1 cellular context compared by ENCODE assay signal in the genomic region with DNA sequence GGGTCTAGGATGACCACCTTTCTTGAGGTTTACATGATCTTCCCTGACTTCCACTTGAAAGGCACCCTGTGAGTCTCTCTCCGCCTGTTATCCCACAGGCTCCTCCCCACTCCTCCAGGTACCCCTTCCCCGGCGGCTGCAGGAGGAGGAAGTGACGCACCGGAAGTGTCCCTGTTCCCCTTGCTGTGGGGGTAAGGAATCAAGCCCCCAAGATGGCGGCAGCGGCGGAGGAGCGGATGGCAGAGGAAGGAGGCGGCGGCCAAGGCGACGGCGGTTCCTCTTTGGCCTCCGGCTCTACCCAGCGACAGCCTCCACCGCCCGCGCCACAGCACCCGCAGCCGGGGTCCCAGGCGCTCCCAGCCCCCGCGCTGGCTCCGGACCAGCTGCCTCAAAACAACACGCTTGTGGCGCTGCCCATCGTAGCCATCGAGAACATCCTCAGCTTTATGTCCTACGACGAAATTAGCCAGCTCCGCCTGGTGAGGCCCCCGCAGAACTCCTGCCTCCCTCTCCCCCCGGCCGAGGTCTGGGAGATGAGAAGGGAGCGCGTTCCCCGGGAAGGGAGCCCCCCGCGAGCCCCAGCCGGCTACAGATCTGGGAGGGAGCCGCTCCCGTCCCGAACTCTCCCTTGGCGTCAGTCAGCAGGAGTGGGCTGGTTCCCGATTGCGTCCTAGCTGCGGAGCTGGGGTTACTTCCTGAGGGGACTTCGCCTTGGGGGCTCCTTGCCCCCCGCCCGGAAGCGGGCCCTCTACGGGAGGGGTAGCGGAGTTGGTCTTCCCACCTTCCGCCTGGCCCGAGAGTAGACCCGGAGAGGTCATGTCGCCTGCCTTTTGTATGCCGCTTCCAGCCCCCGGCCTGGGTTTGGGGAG.
TF ChIP-seq lines count a peak whose summit lies in the region.

A gene with protein sequence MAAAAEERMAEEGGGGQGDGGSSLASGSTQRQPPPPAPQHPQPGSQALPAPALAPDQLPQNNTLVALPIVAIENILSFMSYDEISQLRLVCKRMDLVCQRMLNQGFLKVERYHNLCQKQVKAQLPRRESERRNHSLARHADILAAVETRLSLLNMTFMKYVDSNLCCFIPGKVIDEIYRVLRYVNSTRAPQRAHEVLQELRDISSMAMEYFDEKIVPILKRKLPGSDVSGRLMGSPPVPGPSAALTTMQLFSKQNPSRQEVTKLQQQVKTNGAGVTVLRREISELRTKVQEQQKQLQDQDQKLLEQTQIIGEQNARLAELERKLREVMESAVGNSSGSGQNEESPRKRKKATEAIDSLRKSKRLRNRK (plus strand): TSS at position 194 of the 869 bp plus-strand sequence. CDS start 19 bp downstream, at position 213.

TF ChIP-seq in HepG2, 621 proteins besides CTCF, POLR2A, EP300 and RAD21 (continued from another document and continues in another):
- TF ChIP-seq, protein P1, sequence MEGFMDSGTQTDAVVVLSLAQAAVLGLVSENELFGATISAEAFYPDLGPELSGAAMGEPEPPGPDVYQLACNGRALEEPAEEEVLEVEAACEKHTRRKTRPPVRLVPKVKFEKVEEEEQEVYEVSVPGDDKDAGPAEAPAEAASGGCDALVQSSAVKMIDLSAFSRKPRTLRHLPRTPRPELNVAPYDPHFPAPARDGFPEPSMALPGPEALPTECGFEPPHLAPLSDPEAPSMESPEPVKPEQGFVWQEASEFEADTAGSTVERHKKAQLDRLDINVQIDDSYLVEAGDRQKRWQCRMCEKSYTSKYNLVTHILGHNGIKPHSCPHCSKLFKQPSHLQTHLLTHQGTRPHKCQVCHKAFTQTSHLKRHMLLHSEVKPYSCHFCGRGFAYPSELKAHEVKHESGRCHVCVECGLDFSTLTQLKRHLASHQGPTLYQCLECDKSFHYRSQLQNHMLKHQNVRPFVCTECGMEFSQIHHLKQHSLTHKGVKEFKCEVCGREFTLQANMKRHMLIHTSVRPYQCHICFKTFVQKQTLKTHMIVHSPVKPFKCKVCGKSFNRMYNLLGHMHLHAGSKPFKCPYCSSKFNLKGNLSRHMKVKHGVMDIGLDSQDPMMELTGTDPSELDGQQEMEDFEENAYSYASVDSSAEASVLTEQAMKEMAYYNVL (CRISPR knock-in tag; IDR thresholded peaks at IDR 0.05; ENCODE audit: borderline replicate concordance) = no peak
- TF ChIP-seq ATF1 (CRISPR knock-in tag; IDR thresholded peaks at IDR 0.05) (peak; percentile 88), ZNF775 (CRISPR knock-in tag; IDR thresholded peaks at IDR 0.05; ENCODE audit: borderline replicate concordance) (no peak), ZBTB1 (CRISPR knock-in tag; IDR thresholded peaks at IDR 0.05; ENCODE audit: borderline replicate concordance) (no peak), PAF1 (CRISPR knock-in tag; IDR thresholded peaks at IDR 0.05) (no peak), ELF3 (CRISPR knock-in tag; IDR thresholded peaks at IDR 0.05) (peak; percentile 55), SP140L (CRISPR knock-in tag; IDR thresholded peaks at IDR 0.05; ENCODE audit: borderline replicate concordance) (no peak), ZNF34 (CRISPR knock-in tag; IDR thresholded peaks at IDR 0.05; ENCODE audit: borderline replicate concordance) (no peak), LCORL (IDR thresholded peaks at IDR 0.05) (no peak), LCORL (CRISPR knock-in tag; IDR thresholded peaks at IDR 0.05) (no peak), SYNCRIP (IDR thresholded peaks at IDR 0.05; ENCODE audit: insufficient read depth, low read depth, low read length) (no peak), ARNT (IDR thresholded peaks at IDR 0.05) (no peak), CENPT (CRISPR knock-in tag; IDR thresholded peaks at IDR 0.05; ENCODE audit: low read depth) (no peak), ZNF816 (CRISPR knock-in tag; IDR thresholded peaks at IDR 0.05; ENCODE audit: borderline replicate concordance) (0 out of 2 replicates have a peak, but pooled peaks have one; percentile 28), ZNF335 (CRISPR knock-in tag; IDR thresholded peaks at IDR 0.05) (peak; percentile 96), ZNF629 (CRISPR knock-in tag; conservative IDR thresholded peaks at IDR 0.05) (no peak), SATB2 (CRISPR knock-in tag; IDR thresholded peaks at IDR 0.05) (no peak), ERF (CRISPR knock-in tag; IDR thresholded peaks at IDR 0.05) (peak; percentile 80), ZNF343 (CRISPR knock-in tag; IDR thresholded peaks at IDR 0.05) (no peak), SP1 (IDR thresholded peaks at IDR 0.05) (no peak), SP1 (CRISPR knock-in tag; IDR thresholded peaks at IDR 0.05) (peak; percentile 67), POGZ (CRISPR knock-in tag; IDR thresholded peaks at IDR 0.05) (peak; percentile 87), RBM39 (IDR thresholded peaks at IDR 0.05; ENCODE audit: low read depth, low read length, poor library complexity, severe bottlenecking) (peak; percentile 82)
- TF ChIP-seq, protein P2, sequence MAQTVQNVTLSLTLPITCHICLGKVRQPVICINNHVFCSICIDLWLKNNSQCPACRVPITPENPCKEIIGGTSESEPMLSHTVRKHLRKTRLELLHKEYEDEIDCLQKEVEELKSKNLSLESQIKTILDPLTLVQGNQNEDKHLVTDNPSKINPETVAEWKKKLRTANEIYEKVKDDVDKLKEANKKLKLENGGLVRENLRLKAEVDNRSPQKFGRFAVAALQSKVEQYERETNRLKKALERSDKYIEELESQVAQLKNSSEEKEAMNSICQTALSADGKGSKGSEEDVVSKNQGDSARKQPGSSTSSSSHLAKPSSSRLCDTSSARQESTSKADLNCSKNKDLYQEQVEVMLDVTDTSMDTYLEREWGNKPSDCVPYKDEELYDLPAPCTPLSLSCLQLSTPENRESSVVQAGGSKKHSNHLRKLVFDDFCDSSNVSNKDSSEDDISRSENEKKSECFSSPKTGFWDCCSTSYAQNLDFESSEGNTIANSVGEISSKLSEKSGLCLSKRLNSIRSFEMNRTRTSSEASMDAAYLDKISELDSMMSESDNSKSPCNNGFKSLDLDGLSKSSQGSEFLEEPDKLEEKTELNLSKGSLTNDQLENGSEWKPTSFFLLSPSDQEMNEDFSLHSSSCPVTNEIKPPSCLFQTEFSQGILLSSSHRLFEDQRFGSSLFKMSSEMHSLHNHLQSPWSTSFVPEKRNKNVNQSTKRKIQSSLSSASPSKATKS (CRISPR knock-in tag; IDR thresholded peaks at IDR 0.05) = no peak
- TF ChIP-seq, protein P3, sequence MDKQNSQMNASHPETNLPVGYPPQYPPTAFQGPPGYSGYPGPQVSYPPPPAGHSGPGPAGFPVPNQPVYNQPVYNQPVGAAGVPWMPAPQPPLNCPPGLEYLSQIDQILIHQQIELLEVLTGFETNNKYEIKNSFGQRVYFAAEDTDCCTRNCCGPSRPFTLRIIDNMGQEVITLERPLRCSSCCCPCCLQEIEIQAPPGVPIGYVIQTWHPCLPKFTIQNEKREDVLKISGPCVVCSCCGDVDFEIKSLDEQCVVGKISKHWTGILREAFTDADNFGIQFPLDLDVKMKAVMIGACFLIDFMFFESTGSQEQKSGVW (CRISPR knock-in tag; IDR thresholded peaks at IDR 0.05; ENCODE audit: borderline replicate concordance) = no peak
- TF ChIP-seq, protein P4, sequence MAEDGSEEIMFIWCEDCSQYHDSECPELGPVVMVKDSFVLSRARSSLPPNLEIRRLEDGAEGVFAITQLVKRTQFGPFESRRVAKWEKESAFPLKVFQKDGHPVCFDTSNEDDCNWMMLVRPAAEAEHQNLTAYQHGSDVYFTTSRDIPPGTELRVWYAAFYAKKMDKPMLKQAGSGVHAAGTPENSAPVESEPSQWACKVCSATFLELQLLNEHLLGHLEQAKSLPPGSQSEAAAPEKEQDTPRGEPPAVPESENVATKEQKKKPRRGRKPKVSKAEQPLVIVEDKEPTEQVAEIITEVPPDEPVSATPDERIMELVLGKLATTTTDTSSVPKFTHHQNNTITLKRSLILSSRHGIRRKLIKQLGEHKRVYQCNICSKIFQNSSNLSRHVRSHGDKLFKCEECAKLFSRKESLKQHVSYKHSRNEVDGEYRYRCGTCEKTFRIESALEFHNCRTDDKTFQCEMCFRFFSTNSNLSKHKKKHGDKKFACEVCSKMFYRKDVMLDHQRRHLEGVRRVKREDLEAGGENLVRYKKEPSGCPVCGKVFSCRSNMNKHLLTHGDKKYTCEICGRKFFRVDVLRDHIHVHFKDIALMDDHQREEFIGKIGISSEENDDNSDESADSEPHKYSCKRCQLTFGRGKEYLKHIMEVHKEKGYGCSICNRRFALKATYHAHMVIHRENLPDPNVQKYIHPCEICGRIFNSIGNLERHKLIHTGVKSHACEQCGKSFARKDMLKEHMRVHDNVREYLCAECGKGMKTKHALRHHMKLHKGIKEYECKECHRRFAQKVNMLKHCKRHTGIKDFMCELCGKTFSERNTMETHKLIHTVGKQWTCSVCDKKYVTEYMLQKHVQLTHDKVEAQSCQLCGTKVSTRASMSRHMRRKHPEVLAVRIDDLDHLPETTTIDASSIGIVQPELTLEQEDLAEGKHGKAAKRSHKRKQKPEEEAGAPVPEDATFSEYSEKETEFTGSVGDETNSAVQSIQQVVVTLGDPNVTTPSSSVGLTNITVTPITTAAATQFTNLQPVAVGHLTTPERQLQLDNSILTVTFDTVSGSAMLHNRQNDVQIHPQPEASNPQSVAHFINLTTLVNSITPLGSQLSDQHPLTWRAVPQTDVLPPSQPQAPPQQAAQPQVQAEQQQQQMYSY (CRISPR knock-in tag; IDR thresholded peaks at IDR 0.05) = 0 out of 2 replicates have a peak, but pooled peaks have one; percentile 15
- TF ChIP-seq, protein P5, sequence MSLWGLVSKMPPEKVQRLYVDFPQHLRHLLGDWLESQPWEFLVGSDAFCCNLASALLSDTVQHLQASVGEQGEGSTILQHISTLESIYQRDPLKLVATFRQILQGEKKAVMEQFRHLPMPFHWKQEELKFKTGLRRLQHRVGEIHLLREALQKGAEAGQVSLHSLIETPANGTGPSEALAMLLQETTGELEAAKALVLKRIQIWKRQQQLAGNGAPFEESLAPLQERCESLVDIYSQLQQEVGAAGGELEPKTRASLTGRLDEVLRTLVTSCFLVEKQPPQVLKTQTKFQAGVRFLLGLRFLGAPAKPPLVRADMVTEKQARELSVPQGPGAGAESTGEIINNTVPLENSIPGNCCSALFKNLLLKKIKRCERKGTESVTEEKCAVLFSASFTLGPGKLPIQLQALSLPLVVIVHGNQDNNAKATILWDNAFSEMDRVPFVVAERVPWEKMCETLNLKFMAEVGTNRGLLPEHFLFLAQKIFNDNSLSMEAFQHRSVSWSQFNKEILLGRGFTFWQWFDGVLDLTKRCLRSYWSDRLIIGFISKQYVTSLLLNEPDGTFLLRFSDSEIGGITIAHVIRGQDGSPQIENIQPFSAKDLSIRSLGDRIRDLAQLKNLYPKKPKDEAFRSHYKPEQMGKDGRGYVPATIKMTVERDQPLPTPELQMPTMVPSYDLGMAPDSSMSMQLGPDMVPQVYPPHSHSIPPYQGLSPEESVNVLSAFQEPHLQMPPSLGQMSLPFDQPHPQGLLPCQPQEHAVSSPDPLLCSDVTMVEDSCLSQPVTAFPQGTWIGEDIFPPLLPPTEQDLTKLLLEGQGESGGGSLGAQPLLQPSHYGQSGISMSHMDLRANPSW (CRISPR knock-in tag; IDR thresholded peaks at IDR 0.05; ENCODE audit: borderline replicate concordance) = no peak
- TF ChIP-seq, protein P6, sequence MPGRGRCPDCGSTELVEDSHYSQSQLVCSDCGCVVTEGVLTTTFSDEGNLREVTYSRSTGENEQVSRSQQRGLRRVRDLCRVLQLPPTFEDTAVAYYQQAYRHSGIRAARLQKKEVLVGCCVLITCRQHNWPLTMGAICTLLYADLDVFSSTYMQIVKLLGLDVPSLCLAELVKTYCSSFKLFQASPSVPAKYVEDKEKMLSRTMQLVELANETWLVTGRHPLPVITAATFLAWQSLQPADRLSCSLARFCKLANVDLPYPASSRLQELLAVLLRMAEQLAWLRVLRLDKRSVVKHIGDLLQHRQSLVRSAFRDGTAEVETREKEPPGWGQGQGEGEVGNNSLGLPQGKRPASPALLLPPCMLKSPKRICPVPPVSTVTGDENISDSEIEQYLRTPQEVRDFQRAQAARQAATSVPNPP (CRISPR knock-in tag; IDR thresholded peaks at IDR 0.05) = 0 out of 2 replicates have a peak, but pooled peaks have one; percentile 38
- TF ChIP-seq, protein P7, sequence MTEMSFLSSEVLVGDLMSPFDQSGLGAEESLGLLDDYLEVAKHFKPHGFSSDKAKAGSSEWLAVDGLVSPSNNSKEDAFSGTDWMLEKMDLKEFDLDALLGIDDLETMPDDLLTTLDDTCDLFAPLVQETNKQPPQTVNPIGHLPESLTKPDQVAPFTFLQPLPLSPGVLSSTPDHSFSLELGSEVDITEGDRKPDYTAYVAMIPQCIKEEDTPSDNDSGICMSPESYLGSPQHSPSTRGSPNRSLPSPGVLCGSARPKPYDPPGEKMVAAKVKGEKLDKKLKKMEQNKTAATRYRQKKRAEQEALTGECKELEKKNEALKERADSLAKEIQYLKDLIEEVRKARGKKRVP (CRISPR knock-in tag; IDR thresholded peaks at IDR 0.05) = peak in 1 of 2 experiments; percentile 34; a peak in 1 of 4 replicates
- TF ChIP-seq, protein P8, sequence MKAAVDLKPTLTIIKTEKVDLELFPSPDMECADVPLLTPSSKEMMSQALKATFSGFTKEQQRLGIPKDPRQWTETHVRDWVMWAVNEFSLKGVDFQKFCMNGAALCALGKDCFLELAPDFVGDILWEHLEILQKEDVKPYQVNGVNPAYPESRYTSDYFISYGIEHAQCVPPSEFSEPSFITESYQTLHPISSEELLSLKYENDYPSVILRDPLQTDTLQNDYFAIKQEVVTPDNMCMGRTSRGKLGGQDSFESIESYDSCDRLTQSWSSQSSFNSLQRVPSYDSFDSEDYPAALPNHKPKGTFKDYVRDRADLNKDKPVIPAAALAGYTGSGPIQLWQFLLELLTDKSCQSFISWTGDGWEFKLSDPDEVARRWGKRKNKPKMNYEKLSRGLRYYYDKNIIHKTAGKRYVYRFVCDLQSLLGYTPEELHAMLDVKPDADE (CRISPR knock-in tag; IDR thresholded peaks at IDR 0.05) = no peak
- TF ChIP-seq, protein P9, sequence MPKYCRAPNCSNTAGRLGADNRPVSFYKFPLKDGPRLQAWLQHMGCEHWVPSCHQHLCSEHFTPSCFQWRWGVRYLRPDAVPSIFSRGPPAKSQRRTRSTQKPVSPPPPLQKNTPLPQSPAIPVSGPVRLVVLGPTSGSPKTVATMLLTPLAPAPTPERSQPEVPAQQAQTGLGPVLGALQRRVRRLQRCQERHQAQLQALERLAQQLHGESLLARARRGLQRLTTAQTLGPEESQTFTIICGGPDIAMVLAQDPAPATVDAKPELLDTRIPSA (CRISPR knock-in tag; IDR thresholded peaks at IDR 0.05; ENCODE audit: borderline replicate concordance) = 0 out of 2 replicates have a peak, but pooled peaks have one; percentile 66
- TF ChIP-seq, protein P10, sequence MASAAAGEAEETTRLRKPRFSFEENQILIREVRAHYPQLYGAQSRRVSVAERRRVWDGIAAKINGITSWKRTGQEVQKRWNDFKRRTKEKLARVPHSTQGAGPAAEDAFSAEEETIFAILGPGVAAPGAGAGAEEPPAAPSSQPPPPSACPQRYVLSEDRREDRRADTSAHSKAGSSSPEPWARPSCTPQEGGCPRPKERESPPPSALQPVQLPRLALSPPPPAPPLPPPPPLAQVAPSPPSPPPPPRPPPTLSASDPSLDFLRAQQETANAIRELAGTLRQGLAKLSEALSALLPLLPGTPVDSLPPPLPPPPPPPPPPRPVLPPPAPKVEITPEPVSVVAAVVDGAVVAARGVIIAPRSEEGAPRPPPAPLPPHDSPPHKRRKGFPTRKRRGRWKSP (CRISPR knock-in tag; IDR thresholded peaks at IDR 0.05) = peak; percentile 81
